Comparison of ENCODE assay signal across 1 cellular context in genomic region chr11:44565008-44565745, GRCh38.
A peak's percentile ranks its signal among the peaks of the same experiment; 100 is the strongest.
TF ChIP-seq lines count a peak whose summit lies in the region.

TSS of gene CD82 (plus strand) at chr11:44565663. CDS start at chr11:44594663, 29,000 bp downstream.

TF ChIP-seq in K562, 482 proteins besides CTCF, POLR2A, EP300 and RAD21 (continued from another document and continues in another):
- no peak for TF ChIP-seq NKRF (IDR thresholded peaks at IDR 0.05; ENCODE audit: borderline replicate concordance)
- no peak for TF ChIP-seq DEAF1 (CRISPR knock-in tag; IDR thresholded peaks at IDR 0.05)
- no peak for TF ChIP-seq RB1 (IDR thresholded peaks at IDR 0.05; ENCODE audit: low read depth)
- TF ChIP-seq, protein P1, sequence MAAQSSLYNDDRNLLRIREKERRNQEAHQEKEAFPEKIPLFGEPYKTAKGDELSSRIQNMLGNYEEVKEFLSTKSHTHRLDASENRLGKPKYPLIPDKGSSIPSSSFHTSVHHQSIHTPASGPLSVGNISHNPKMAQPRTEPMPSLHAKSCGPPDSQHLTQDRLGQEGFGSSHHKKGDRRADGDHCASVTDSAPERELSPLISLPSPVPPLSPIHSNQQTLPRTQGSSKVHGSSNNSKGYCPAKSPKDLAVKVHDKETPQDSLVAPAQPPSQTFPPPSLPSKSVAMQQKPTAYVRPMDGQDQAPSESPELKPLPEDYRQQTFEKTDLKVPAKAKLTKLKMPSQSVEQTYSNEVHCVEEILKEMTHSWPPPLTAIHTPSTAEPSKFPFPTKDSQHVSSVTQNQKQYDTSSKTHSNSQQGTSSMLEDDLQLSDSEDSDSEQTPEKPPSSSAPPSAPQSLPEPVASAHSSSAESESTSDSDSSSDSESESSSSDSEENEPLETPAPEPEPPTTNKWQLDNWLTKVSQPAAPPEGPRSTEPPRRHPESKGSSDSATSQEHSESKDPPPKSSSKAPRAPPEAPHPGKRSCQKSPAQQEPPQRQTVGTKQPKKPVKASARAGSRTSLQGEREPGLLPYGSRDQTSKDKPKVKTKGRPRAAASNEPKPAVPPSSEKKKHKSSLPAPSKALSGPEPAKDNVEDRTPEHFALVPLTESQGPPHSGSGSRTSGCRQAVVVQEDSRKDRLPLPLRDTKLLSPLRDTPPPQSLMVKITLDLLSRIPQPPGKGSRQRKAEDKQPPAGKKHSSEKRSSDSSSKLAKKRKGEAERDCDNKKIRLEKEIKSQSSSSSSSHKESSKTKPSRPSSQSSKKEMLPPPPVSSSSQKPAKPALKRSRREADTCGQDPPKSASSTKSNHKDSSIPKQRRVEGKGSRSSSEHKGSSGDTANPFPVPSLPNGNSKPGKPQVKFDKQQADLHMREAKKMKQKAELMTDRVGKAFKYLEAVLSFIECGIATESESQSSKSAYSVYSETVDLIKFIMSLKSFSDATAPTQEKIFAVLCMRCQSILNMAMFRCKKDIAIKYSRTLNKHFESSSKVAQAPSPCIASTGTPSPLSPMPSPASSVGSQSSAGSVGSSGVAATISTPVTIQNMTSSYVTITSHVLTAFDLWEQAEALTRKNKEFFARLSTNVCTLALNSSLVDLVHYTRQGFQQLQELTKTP (IDR thresholded peaks at IDR 0.05; ENCODE audit: low read depth in 1 of 2, partially characterized antibody in 2 of 2), result no peak
- peak; percentile 84; the same call in 1 of the 2 replicates for TF ChIP-seq ZBTB7A (IDR thresholded peaks at IDR 0.05; ENCODE audit: borderline replicate concordance, control insufficient read depth, low read depth, low read length)
- TF ChIP-seq DACH1 (IDR thresholded peaks at IDR 0.05; ENCODE audit: partially characterized antibody), result peak; percentile 92
- no peak for TF ChIP-seq TBL1XR1 (IDR thresholded peaks at IDR 0.05; ENCODE audit: low read length in 2 of 2)
- peak; percentile 79 for TF ChIP-seq ZFX (CRISPR knock-in tag; IDR thresholded peaks at IDR 0.05)
- no peak for TF ChIP-seq TARDBP (IDR thresholded peaks at IDR 0.05)
- TF ChIP-seq TAL1 (IDR thresholded peaks at IDR 0.05), result no peak
- TF ChIP-seq SP2 (IDR thresholded peaks at IDR 0.05; ENCODE audit: extremely low read depth, low read depth, low read length, poor library complexity, severe bottlenecking), result peak; percentile 28
- peak; percentile 46 for TF ChIP-seq CXXC5 (CRISPR knock-in tag; IDR thresholded peaks at IDR 0.05)
- TF ChIP-seq CCNT2 (IDR thresholded peaks at IDR 0.05; ENCODE audit: borderline replicate concordance, extremely low read depth, insufficient read length, low read depth, low read length), result peak; percentile 51
- TF ChIP-seq ETS2 (tag; IDR thresholded peaks at IDR 0.05; ENCODE audit: borderline replicate concordance, poor library complexity, severe bottlenecking), result no peak
- peak; percentile 84 for TF ChIP-seq SP1 (CRISPR knock-in tag; IDR thresholded peaks at IDR 0.05)
- no peak for TF ChIP-seq IRF9 (tag; IDR thresholded peaks at IDR 0.05)
- TF ChIP-seq PRDM10 (IDR thresholded peaks at IDR 0.05; ENCODE audit: partially characterized antibody), result no peak
- no peak; the same call in 1 of the 2 replicates for TF ChIP-seq ARID4B (CRISPR knock-in tag; IDR thresholded peaks at IDR 0.05)
- TF ChIP-seq FOXJ2 (tag; IDR thresholded peaks at IDR 0.05), result no peak
- no peak for TF ChIP-seq NONO (IDR thresholded peaks at IDR 0.05; ENCODE audit: low read depth in 2 of 2, low read length in 1 of 2)
- TF ChIP-seq FOXJ3 (CRISPR knock-in tag; IDR thresholded peaks at IDR 0.05), result no peak
- TF ChIP-seq CREB1 (IDR thresholded peaks at IDR 0.05), result 0 out of 2 replicates have a peak, but pooled peaks have one; percentile 25
- TF ChIP-seq CREB1 (CRISPR knock-in tag; IDR thresholded peaks at IDR 0.05), result no peak
- TF ChIP-seq, protein P2, sequence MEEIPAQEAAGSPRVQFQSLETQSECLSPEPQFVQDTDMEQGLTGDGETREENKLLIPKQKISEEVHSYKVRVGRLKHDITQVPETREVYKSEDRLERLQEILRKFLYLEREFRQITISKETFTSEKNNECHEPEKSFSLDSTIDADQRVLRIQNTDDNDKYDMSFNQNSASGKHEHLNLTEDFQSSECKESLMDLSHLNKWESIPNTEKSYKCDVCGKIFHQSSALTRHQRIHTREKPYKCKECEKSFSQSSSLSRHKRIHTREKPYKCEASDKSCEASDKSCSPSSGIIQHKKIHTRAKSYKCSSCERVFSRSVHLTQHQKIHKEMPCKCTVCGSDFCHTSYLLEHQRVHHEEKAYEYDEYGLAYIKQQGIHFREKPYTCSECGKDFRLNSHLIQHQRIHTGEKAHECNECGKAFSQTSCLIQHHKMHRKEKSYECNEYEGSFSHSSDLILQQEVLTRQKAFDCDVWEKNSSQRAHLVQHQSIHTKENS (CRISPR knock-in tag; IDR thresholded peaks at IDR 0.05), result no peak
- TF ChIP-seq DDX20 (tag; IDR thresholded peaks at IDR 0.05; ENCODE audit: low read depth), result no peak
- peak; percentile 80 for TF ChIP-seq POLR2G (IDR thresholded peaks at IDR 0.05; ENCODE audit: low read depth, low read length)
- TF ChIP-seq ETS1 (conservative IDR thresholded peaks at IDR 0.05; ENCODE audit: control insufficient read depth, low read depth, low read length), result no peak
- TF ChIP-seq SMAD1 (IDR thresholded peaks at IDR 0.05; ENCODE audit: low read depth, low read length, partially characterized antibody), result no peak
- no peak for TF ChIP-seq NR3C1 (CRISPR knock-in tag; IDR thresholded peaks at IDR 0.05)
- TF ChIP-seq, protein P3, sequence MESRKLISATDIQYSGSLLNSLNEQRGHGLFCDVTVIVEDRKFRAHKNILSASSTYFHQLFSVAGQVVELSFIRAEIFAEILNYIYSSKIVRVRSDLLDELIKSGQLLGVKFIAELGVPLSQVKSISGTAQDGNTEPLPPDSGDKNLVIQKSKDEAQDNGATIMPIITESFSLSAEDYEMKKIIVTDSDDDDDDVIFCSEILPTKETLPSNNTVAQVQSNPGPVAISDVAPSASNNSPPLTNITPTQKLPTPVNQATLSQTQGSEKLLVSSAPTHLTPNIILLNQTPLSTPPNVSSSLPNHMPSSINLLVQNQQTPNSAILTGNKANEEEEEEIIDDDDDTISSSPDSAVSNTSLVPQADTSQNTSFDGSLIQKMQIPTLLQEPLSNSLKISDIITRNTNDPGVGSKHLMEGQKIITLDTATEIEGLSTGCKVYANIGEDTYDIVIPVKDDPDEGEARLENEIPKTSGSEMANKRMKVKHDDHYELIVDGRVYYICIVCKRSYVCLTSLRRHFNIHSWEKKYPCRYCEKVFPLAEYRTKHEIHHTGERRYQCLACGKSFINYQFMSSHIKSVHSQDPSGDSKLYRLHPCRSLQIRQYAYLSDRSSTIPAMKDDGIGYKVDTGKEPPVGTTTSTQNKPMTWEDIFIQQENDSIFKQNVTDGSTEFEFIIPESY (CRISPR knock-in tag; IDR thresholded peaks at IDR 0.05), result no peak
- no peak for TF ChIP-seq ARNT (IDR thresholded peaks at IDR 0.05)
- peak; percentile 15 to 73; a peak in 1 of 4 replicates for TF ChIP-seq TEAD1 (CRISPR knock-in tag; IDR thresholded peaks at IDR 0.05)
- TF ChIP-seq COPS2 (conservative IDR thresholded peaks at IDR 0.05), result no peak
- TF ChIP-seq, protein P4, sequence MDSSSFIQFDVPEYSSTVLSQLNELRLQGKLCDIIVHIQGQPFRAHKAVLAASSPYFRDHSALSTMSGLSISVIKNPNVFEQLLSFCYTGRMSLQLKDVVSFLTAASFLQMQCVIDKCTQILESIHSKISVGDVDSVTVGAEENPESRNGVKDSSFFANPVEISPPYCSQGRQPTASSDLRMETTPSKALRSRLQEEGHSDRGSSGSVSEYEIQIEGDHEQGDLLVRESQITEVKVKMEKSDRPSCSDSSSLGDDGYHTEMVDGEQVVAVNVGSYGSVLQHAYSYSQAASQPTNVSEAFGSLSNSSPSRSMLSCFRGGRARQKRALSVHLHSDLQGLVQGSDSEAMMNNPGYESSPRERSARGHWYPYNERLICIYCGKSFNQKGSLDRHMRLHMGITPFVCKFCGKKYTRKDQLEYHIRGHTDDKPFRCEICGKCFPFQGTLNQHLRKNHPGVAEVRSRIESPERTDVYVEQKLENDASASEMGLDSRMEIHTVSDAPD (CRISPR knock-in tag; IDR thresholded peaks at IDR 0.05), result no peak
